Comparison of ENCODE assay signal across 7 cellular contexts in genomic region chr11:34585870-34586654, GRCh38. TPM values are rescaled to one million over a fixed set of nuclear protein-coding genes. Genes with fewer than 3 reads are reported as not detected.
DNase-seq lines count a peak whose midpoint lies in the region; ATAC-seq and TF ChIP-seq lines count a peak whose summit lies in the region.

No MANE protein-coding gene starts in this region.

- H3K4me2 ChIP-seq in SU-DHL-6 (ENCODE audit: low read depth, low read length, poor library complexity, severe bottlenecking): no peak overlapping the region
- H3K4me2 ChIP-seq in osteoblast (ENCODE audit: insufficient read depth, low read length): peak overlapping the region; percentile 80

- TF ChIP-seq CTCF in SU-DHL-6 (IDR thresholded peaks at IDR 0.05; ENCODE audit: insufficient read depth, low read length, poor library complexity, severe bottlenecking): peak; percentile 19
- peak; percentile 53 for TF ChIP-seq CTCF in fibroblast of pulmonary artery (IDR thresholded peaks at IDR 0.05; ENCODE audit: low read length, missing control alignments)
- peak; percentile 66 for TF ChIP-seq CTCF in osteoblast (IDR thresholded peaks at IDR 0.05; ENCODE audit: extremely low read depth, low read depth, low read length)

- H3F3A ChIP-seq in SU-DHL-6 (ENCODE audit: insufficient read depth): no peaks in the 10 kb centered on the region

- H3K36me3 ChIP-seq in SU-DHL-6 (ENCODE audit: low read length) (no peaks in the 10 kb centered on the region), osteoblast (ENCODE audit: insufficient read depth, low read length) (no peaks in the 10 kb centered on the region)

- H3K27me3 ChIP-seq in SU-DHL-6 (ENCODE audit: low read length) (no peaks in the 10 kb centered on the region), osteoblast (ENCODE audit: insufficient read depth, low read length) (peaks cover 24% of the 10 kb centered on the region)

- ATAC-seq in GM21717 (IDR thresholded peaks at IDR 0.05; ENCODE audit: unreplicated experiment): peak; percentile 82

- H3K9me3 ChIP-seq in SU-DHL-6 (ENCODE audit: insufficient read depth, low read length) (no peaks in the 10 kb centered on the region), osteoblast (ENCODE audit: low read depth, low read length) (no peaks in the 10 kb centered on the region)

- H3K27ac ChIP-seq in SU-DHL-6 (ENCODE audit: low read depth, low read length): no peak overlapping the region
- no peak overlapping the region for H3K27ac ChIP-seq in osteoblast (ENCODE audit: low read depth, low read length)

- H4K20me1 ChIP-seq in SU-DHL-6 (ENCODE audit: low read depth, low read length) (no peaks in the 10 kb centered on the region), osteoblast (ENCODE audit: insufficient read depth, low read length) (no peaks in the 10 kb centered on the region)

- H3K4me1 ChIP-seq in osteoblast (ENCODE audit: insufficient read depth, low read length): peaks cover 5% of the 10 kb centered on the region

- H3K9ac ChIP-seq in SU-DHL-6 (ENCODE audit: low read length): no peak overlapping the region

- H3K79me2 ChIP-seq in SU-DHL-6 (ENCODE audit: insufficient read depth, low read length): no peaks in the 10 kb centered on the region
- H3K79me2 ChIP-seq in osteoblast (ENCODE audit: insufficient read depth, low read length): no peaks in the 10 kb centered on the region

- H3K9me2 ChIP-seq in SU-DHL-6 (replicated peaks; ENCODE audit: insufficient read depth, low read length): no peaks in the 10 kb centered on the region

- H2AFZ ChIP-seq in SU-DHL-6 (ENCODE audit: low read depth, low read length, severe bottlenecking) (no peak overlapping the region), osteoblast (ENCODE audit: low read length) (peak overlapping the region; percentile 73)

- H3K4me3 ChIP-seq in SU-DHL-6 (ENCODE audit: insufficient read depth, low read length, poor library complexity, severe bottlenecking) (no peak overlapping the region), fibroblast of pulmonary artery (replicated peaks; ENCODE audit: low read depth, low read length) (no peak overlapping the region), osteoblast (ENCODE audit: insufficient read depth, low read length) (peak overlapping the region; percentile 59)

- peak; percentile 44 for DNase-seq in GDM1 (lab: John Stamatoyannopoulos, UW)
- DNase-seq in LHCN-M2 (ENCODE audit: low read depth): peak; percentile 79
- peak; percentile 81 for DNase-seq in fibroblast of pulmonary artery (ENCODE audit: low read depth)
- no peak for DNase-seq in osteoblast (ENCODE audit: insufficient read length, low spot score, missing footprints)
- no peak for DNase-seq in stimulated activated CD4-positive, alpha-beta T cell treated with anti-CD3 and anti-CD28 coated beads, Interleukin-4, amount 100 ng/mL, for 24 hours

RNA-seq across cellular contexts. Expression of gene EHF, which starts 34.8 kb away (rescaled TPM):
- total RNA-seq in LHCN-M2 (2014; rRNA removed) (not detected in 2 replicates), osteoblast (not detected in 2 replicates)
- 0.02 TPM for polyA plus RNA-seq in LHCN-M2 (2012)

Comparison
In these comparisons a context has a peak if more than half of its experiments do, and no peak if none do; other contexts are left out.
1. DNase-seq: peak in GDM1 (single experiment), LHCN-M2 (single experiment) and fibroblast of pulmonary artery (single experiment); none in osteoblast (single experiment) and stimulated activated CD4-positive, alpha-beta T cell treated with anti-CD3 and anti-CD28 coated beads, Interleukin-4, amount 100 ng/mL, for 24 hours (single experiment).
2. Peak in every context shown above with its lines, with median percentiles within 50 percentile points of each other: CTCF ChIP-seq.